In the genomic region with DNA sequence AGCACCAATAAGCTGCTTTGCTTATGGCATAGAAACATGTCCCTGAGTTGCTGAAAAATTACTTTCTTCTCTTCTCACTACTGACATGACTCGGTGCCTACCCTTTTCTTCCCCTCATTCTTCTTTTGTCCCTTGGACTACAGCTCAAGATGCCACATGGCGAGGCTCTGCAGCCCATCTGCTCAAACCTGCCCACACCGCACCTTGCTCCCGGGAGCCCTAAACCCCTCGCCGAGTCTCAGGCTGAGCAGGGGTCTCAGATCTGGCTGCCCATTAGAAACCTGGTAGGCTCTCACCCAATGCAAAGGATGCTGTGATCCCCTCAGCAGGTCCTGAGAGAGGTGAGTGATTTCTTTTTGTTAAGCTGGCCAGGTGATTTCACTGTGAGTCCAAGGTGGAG, we compare ENCODE assay signal across 35 cellular contexts.
"Had no signal": no experiment of that assay in that cellular context is flagged by ENCODE, and none has a peak within 500 bp of the region (broad histone marks: within the 10 kb centered on the region; RNA-seq: fewer than 3 reads in every experiment).

No MANE protein-coding gene starts in this region.

- H3K27ac ChIP-seq: ascending aorta, cardiac muscle cell, VCaP had no signal

- H3K4me1 ChIP-seq: ascending aorta had no signal

- ATAC-seq: activated CD8-positive, alpha-beta T cell treated with anti-CD3 and anti-CD28 coated beads for 36 hours; activated naive CD8-positive, alpha-beta T cell treated with anti-CD3 and anti-CD28 coated beads, Interleukin-2, amount 50 U/mL, for 24 hours had no signal

- H3K27me3 ChIP-seq: ascending aorta had no signal

- DNase-seq: activated B cell treated with CpG ODN at 0.5 μM for 24 hours; activated CD4-positive, alpha-beta memory T cell treated with anti-CD3 and anti-CD28 coated beads for 36 hours; activated CD4-positive, alpha-beta T cell treated with anti-CD3 and anti-CD28 coated beads for 4 hours; activated CD4-positive, alpha-beta T cell treated with anti-CD3 and anti-CD28 coated beads, Interleukin-2, amount 10 ng/mL, durations not matched to agents 24 days and 14 days; activated CD4-positive, alpha-beta T cell treated with anti-CD3 and anti-CD28 coated beads, Interleukin-2, amount 50 U/mL, for 1 hour; activated CD4-positive, alpha-beta T cell treated with anti-CD3 and anti-CD28 coated beads, Interleukin-2, amount 50 U/mL, for 4 hours; activated CD4-positive, CD25-positive, alpha-beta regulatory T cell treated with anti-CD3 and anti-CD28 coated beads, Interleukin-2, amount 50 U/mL, for 72 hours; activated CD8-positive, alpha-beta memory T cell treated with anti-CD3 and anti-CD28 coated beads, Interleukin-2, amount 50 U/mL, for 48 hours; activated CD8-positive, alpha-beta T cell treated with anti-CD3 and anti-CD28 coated beads for 36 hours; activated effector memory CD4-positive, alpha-beta T cell treated with Interleukin-2 at 50 U/mL for 16 hours; activated gamma-delta T cell; activated naive CD4-positive, alpha-beta T cell treated with anti-CD3 and anti-CD28 coated beads, Interleukin-2, amount 10 ng/mL, durations not matched to agents 7 days and 5 days; activated naive CD4-positive, alpha-beta T cell treated with Interleukin-2 at 50 U/mL for 16 hours; activated naive CD8-positive, alpha-beta T cell treated with anti-CD3 and anti-CD28 coated beads, Interleukin-2, amount 10 ng/mL, durations not matched to agents 7 days and 5 days; activated naive CD8-positive, alpha-beta T cell treated with anti-CD3 and anti-CD28 coated beads, Interleukin-2, amount 50 U/mL, for 24 hours; activated T-cell treated with anti-CD3 and anti-CD28 coated beads, Interleukin-2, amount 50 U/mL, for 24 hours; activated T-cell treated with anti-CD3 and anti-CD28 coated beads, Interleukin-2, amount 50 U/mL, for 48 hours; amygdala; anterior cingulate cortex; central memory CD4-positive, alpha-beta T cell; cerebellar nuclear complex; T-helper 1 cell; T-helper 2 cell; T-helper 9 cell had no signal

- H3K9me3 ChIP-seq: ascending aorta had no signal

- H3K27me3 Mint-ChIP-seq: activated B cell treated with CpG ODN at 0.5 μM for 24 hours; activated CD4-positive, alpha-beta memory T cell treated with anti-CD3 and anti-CD28 coated beads for 36 hours; activated CD4-positive, alpha-beta T cell treated with anti-CD3 and anti-CD28 coated beads, Interleukin-2, amount 10 ng/mL, durations not matched to agents 24 days and 14 days; activated CD8-positive, alpha-beta T cell treated with anti-CD3 and anti-CD28 coated beads for 36 hours; activated naive CD4-positive, alpha-beta T cell treated with anti-CD3 and anti-CD28 coated beads, Interleukin-2, amount 10 ng/mL, durations not matched to agents 7 days and 5 days; activated naive CD4-positive, alpha-beta T cell treated with anti-CD3 and anti-CD28 coated beads, Interleukin-2, amount 50 U/mL, for 24 hours; activated naive CD8-positive, alpha-beta T cell; activated naive CD8-positive, alpha-beta T cell treated with anti-CD3 and anti-CD28 coated beads, Interleukin-2, amount 10 ng/mL, durations not matched to agents 7 days and 5 days; activated naive CD8-positive, alpha-beta T cell treated with anti-CD3 and anti-CD28 coated beads, Interleukin-2, amount 50 U/mL, for 24 hours; activated T-cell treated with anti-CD3 and anti-CD28 coated beads, Interleukin-2, amount 50 U/mL, for 24 hours had no signal

- H3K4me1 Mint-ChIP-seq: activated B cell treated with CpG ODN at 0.5 μM for 24 hours; activated CD4-positive, alpha-beta T cell treated with anti-CD3 and anti-CD28 coated beads, Interleukin-2, amount 10 ng/mL, durations not matched to agents 24 days and 14 days; activated naive CD4-positive, alpha-beta T cell treated with anti-CD3 and anti-CD28 coated beads, Interleukin-2, amount 10 ng/mL, durations not matched to agents 7 days and 5 days; activated naive CD4-positive, alpha-beta T cell treated with anti-CD3 and anti-CD28 coated beads, Interleukin-2, amount 50 U/mL, for 24 hours; activated naive CD8-positive, alpha-beta T cell treated with anti-CD3 and anti-CD28 coated beads, Interleukin-2, amount 10 ng/mL, durations not matched to agents 7 days and 5 days; activated naive CD8-positive, alpha-beta T cell treated with anti-CD3 and anti-CD28 coated beads, Interleukin-2, amount 50 U/mL, for 24 hours had no signal

- H3K36me3 ChIP-seq: ascending aorta, cardiac muscle cell had no signal

- H3K4me3 ChIP-seq: ascending aorta, cardiac muscle cell had no signal

- H3K36me3 Mint-ChIP-seq: activated CD4-positive, alpha-beta memory T cell treated with anti-CD3 and anti-CD28 coated beads for 36 hours; activated naive CD4-positive, alpha-beta T cell treated with anti-CD3 and anti-CD28 coated beads, Interleukin-2, amount 10 ng/mL, durations not matched to agents 7 days and 5 days; activated naive CD4-positive, alpha-beta T cell treated with anti-CD3 and anti-CD28 coated beads, Interleukin-2, amount 50 U/mL, for 24 hours; activated naive CD8-positive, alpha-beta T cell; activated naive CD8-positive, alpha-beta T cell treated with anti-CD3 and anti-CD28 coated beads, Interleukin-2, amount 10 ng/mL, durations not matched to agents 7 days and 5 days; brain had no signal

- FAIRE-seq: bronchial epithelial cell, TTC549 had no signal

- H3K9me3 Mint-ChIP-seq: activated B cell treated with CpG ODN at 0.5 μM for 24 hours; activated CD4-positive, alpha-beta T cell treated with anti-CD3 and anti-CD28 coated beads, Interleukin-2, amount 10 ng/mL, durations not matched to agents 24 days and 14 days; activated CD8-positive, alpha-beta T cell treated with anti-CD3 and anti-CD28 coated beads for 36 hours; activated naive CD4-positive, alpha-beta T cell treated with anti-CD3 and anti-CD28 coated beads, Interleukin-2, amount 50 U/mL, for 24 hours; activated naive CD8-positive, alpha-beta T cell treated with anti-CD3 and anti-CD28 coated beads, Interleukin-2, amount 10 ng/mL, durations not matched to agents 7 days and 5 days; activated naive CD8-positive, alpha-beta T cell treated with anti-CD3 and anti-CD28 coated beads, Interleukin-2, amount 50 U/mL, for 24 hours; activated T-cell treated with anti-CD3 and anti-CD28 coated beads, Interleukin-2, amount 50 U/mL, for 24 hours had no signal

- H3K4me3 Mint-ChIP-seq: activated B cell treated with CpG ODN at 0.5 μM for 24 hours; activated CD4-positive, alpha-beta memory T cell treated with anti-CD3 and anti-CD28 coated beads for 36 hours; activated CD4-positive, alpha-beta T cell treated with anti-CD3 and anti-CD28 coated beads, Interleukin-2, amount 10 ng/mL, durations not matched to agents 24 days and 14 days; activated CD8-positive, alpha-beta T cell treated with anti-CD3 and anti-CD28 coated beads for 36 hours; activated naive CD4-positive, alpha-beta T cell treated with anti-CD3 and anti-CD28 coated beads, Interleukin-2, amount 10 ng/mL, durations not matched to agents 7 days and 5 days; activated naive CD4-positive, alpha-beta T cell treated with anti-CD3 and anti-CD28 coated beads, Interleukin-2, amount 50 U/mL, for 24 hours; activated naive CD8-positive, alpha-beta T cell; activated naive CD8-positive, alpha-beta T cell treated with anti-CD3 and anti-CD28 coated beads, Interleukin-2, amount 10 ng/mL, durations not matched to agents 7 days and 5 days; activated naive CD8-positive, alpha-beta T cell treated with anti-CD3 and anti-CD28 coated beads, Interleukin-2, amount 50 U/mL, for 24 hours; activated T-cell treated with anti-CD3 and anti-CD28 coated beads, Interleukin-2, amount 50 U/mL, for 24 hours; brain; T-helper 1 cell treated with Interleukin-12 subunit alpha and Interleukin-12 subunit beta and Interleukin-4 antibody, amounts not matched to agents 30 μg/mL and 1 μg/mL, for 36 hours; T-helper 2 cell treated with Interferon-gamma antibody and Interleukin-4, amounts not matched to agents 5 μg/mL and 100 μg/mL, for 36 hours had no signal

- H3K27ac Mint-ChIP-seq: activated B cell treated with CpG ODN at 0.5 μM for 24 hours; activated CD4-positive, alpha-beta memory T cell treated with anti-CD3 and anti-CD28 coated beads for 36 hours; activated CD4-positive, alpha-beta T cell treated with anti-CD3 and anti-CD28 coated beads, Interleukin-2, amount 10 ng/mL, durations not matched to agents 24 days and 14 days; activated CD8-positive, alpha-beta T cell treated with anti-CD3 and anti-CD28 coated beads for 36 hours; activated naive CD4-positive, alpha-beta T cell treated with anti-CD3 and anti-CD28 coated beads, Interleukin-2, amount 10 ng/mL, durations not matched to agents 7 days and 5 days; activated naive CD4-positive, alpha-beta T cell treated with anti-CD3 and anti-CD28 coated beads, Interleukin-2, amount 50 U/mL, for 24 hours; activated naive CD8-positive, alpha-beta T cell; activated naive CD8-positive, alpha-beta T cell treated with anti-CD3 and anti-CD28 coated beads, Interleukin-2, amount 10 ng/mL, durations not matched to agents 7 days and 5 days; activated naive CD8-positive, alpha-beta T cell treated with anti-CD3 and anti-CD28 coated beads, Interleukin-2, amount 50 U/mL, for 24 hours; activated T-cell treated with anti-CD3 and anti-CD28 coated beads, Interleukin-2, amount 50 U/mL, for 24 hours; activated T-helper 2 cell treated with anti-CD3 and anti-CD28 coated beads, Interferon-gamma antibody, Interleukin-2, Interleukin-4, amounts not matched to agents 10 μg/mL and 5 μg/mL and 100 μg/mL, durations not matched to agents 14 hours and 24 hours and 36 hours; brain; T-helper 1 cell treated with Interleukin-12 subunit alpha and Interleukin-12 subunit beta and Interleukin-4 antibody, amounts not matched to agents 30 μg/mL and 1 μg/mL, for 36 hours; T-helper 2 cell treated with Interferon-gamma antibody and Interleukin-4, amounts not matched to agents 5 μg/mL and 100 μg/mL, for 36 hours had no signal
